Comparison of ENCODE assay signal across 19 cellular contexts in genomic region chr4:127829014-127829413, GRCh38. TPM values are rescaled to one million over a fixed set of nuclear protein-coding genes. Genes with fewer than 3 reads are reported as not detected.
DNase-seq lines count a peak whose midpoint lies in the region; ATAC-seq and TF ChIP-seq lines count a peak whose summit lies in the region.
"Had no signal": no experiment of that assay in that cellular context is flagged by ENCODE, and none has a peak within 500 bp of the region (broad histone marks: within the 10 kb centered on the region; RNA-seq: fewer than 3 reads in every experiment).

No MANE protein-coding gene starts in this region.

- no peaks in the 10 kb centered on the region for H3K27me3 ChIP-seq in ascending aorta
- H3K27me3 ChIP-seq in spleen (replicated peaks in 1 of 7), result no peaks in the 10 kb centered on the region
- no peaks in the 10 kb centered on the region for H3K27me3 ChIP-seq in left lung
- H3K27me3 ChIP-seq: neutrophil, Peyer's patch had no signal

- ATAC-seq in GM19043 (IDR thresholded peaks at IDR 0.05; ENCODE audit: low read depth, unreplicated experiment), result peak; percentile 81
- ATAC-seq in HG02571 (IDR thresholded peaks at IDR 0.05; ENCODE audit: unreplicated experiment), result peak; percentile 83
- peak; percentile 71 for ATAC-seq in HG03175 (IDR thresholded peaks at IDR 0.05; ENCODE audit: unreplicated experiment)
- no peak for ATAC-seq in left lung
- ATAC-seq: A549; effector memory CD8-positive, alpha-beta T cell had no signal

- no peak overlapping the region for H3K4me3 Mint-ChIP-seq in activated naive CD4-positive, alpha-beta T cell treated with anti-CD3 and anti-CD28 coated beads for 36 hours
- H3K4me3 Mint-ChIP-seq: effector memory CD8-positive, alpha-beta T cell had no signal

- intact Hi-C loops in ascending aorta (cut with DNase I), result no loop called here
- intact Hi-C loops in spleen (cut with DNase I; ENCODE audit: low total_unique reads), result no loop called here
- intact Hi-C loops in activated naive CD4-positive, alpha-beta T cell treated with anti-CD3 and anti-CD28 coated beads for 36 hours (cut with micrococcal nuclease), result no loop called here
- intact Hi-C loops in left lung (cut with DNase I), result no loop called here

- H3K9me3 ChIP-seq in ascending aorta, result no peaks in the 10 kb centered on the region
- no peaks in the 10 kb centered on the region for H3K9me3 ChIP-seq in spleen
- no peaks in the 10 kb centered on the region for H3K9me3 ChIP-seq in left lung
- H3K9me3 ChIP-seq: A549, left ventricle myocardium inferior, neutrophil, Peyer's patch had no signal

- TF ChIP-seq POLR2A in spleen (IDR thresholded peaks at IDR 0.05), result no peak

- no peaks in the 10 kb centered on the region for H3K4me1 Mint-ChIP-seq in activated naive CD4-positive, alpha-beta T cell treated with anti-CD3 and anti-CD28 coated beads for 36 hours (ENCODE audit: low read depth)

- POLR2A ChIA-PET in GM10248 (lab: Yijun Ruan, JAX), result no interaction called here

- H3K27ac Mint-ChIP-seq in activated naive CD4-positive, alpha-beta T cell treated with anti-CD3 and anti-CD28 coated beads for 36 hours, result no peak overlapping the region
- H3K27ac Mint-ChIP-seq: effector memory CD8-positive, alpha-beta T cell had no signal

- no peaks in the 10 kb centered on the region for H3K36me3 Mint-ChIP-seq in activated naive CD4-positive, alpha-beta T cell treated with anti-CD3 and anti-CD28 coated beads for 36 hours (ENCODE audit: low read depth)

- no peak overlapping the region for H3K4me3 ChIP-seq in ascending aorta
- H3K4me3 ChIP-seq in spleen, result no peak overlapping the region
- no peak overlapping the region for H3K4me3 ChIP-seq in left lung
- H3K4me3 ChIP-seq: A549, left ventricle myocardium inferior, Peyer's patch had no signal

- no peaks in the 10 kb centered on the region for H3K4me1 ChIP-seq in ascending aorta
- no peaks in the 10 kb centered on the region for H3K4me1 ChIP-seq in spleen
- no peaks in the 10 kb centered on the region for H3K4me1 ChIP-seq in left lung
- H3K4me1 ChIP-seq: A549, left ventricle myocardium inferior, Peyer's patch had no signal

- CTCF ChIA-PET in GM10248 (lab: Yijun Ruan, JAX), result interaction anchor here (1.1 to 1.5 kb wide), 4 partner anchors 8 to 137 kb away, joined by 3 to 5 read pairs (median 4); partner anchors contain the start of genes ABHD18 and MFSD8
- CTCF ChIA-PET in activated naive CD4-positive, alpha-beta T cell treated with anti-CD3 and anti-CD28 coated beads for 36 hours (lab: Charles Lee), result no interaction called here

- DNase-seq in GM10248 (ENCODE audit: extremely low spot score), result peak; percentile 41
- DNase-seq in ascending aorta (ENCODE audit: low spot score in 2 of 2), result no peak
- DNase-seq in spleen, result no peak
- no peak for DNase-seq in activated naive CD4-positive, alpha-beta T cell treated with anti-CD3 and anti-CD28 coated beads for 36 hours
- DNase-seq in left lung, result no peak
- DNase-seq: anterior cingulate cortex; DMS153; effector memory CD8-positive, alpha-beta T cell; IMR-90; left ventricle myocardium inferior; NCI-H2081; Peyer's patch; stimulated activated CD4-positive, alpha-beta T cell treated with anti-CD3 and anti-CD28 coated beads, Interleukin-15, amount 100 ng/mL, for 24 hours; stimulated activated naive CD4-positive, alpha-beta T cell had no signal

- no peaks in the 10 kb centered on the region for H3K9me3 Mint-ChIP-seq in activated naive CD4-positive, alpha-beta T cell treated with anti-CD3 and anti-CD28 coated beads for 36 hours
- H3K9me3 Mint-ChIP-seq: effector memory CD8-positive, alpha-beta T cell had no signal

- no peak for TF ChIP-seq CTCF in GM10248 (IDR thresholded peaks at IDR 0.05; ENCODE audit: control extremely low read depth, extremely low read depth, low read depth, missing control alignments)
- TF ChIP-seq CTCF in ascending aorta (IDR thresholded peaks at IDR 0.05), result no peak
- TF ChIP-seq CTCF in spleen (IDR thresholded peaks at IDR 0.05 in 8 of 11, conservative IDR thresholded peaks at IDR 0.05 in 3 of 11), result no peak
- no peak for TF ChIP-seq CTCF in left lung (IDR thresholded peaks at IDR 0.05)

- H3K27me3 Mint-ChIP-seq in activated naive CD4-positive, alpha-beta T cell treated with anti-CD3 and anti-CD28 coated beads for 36 hours (ENCODE audit: low read depth), result peaks cover 9% of the 10 kb centered on the region

- peaks cover 5 to 41% of the 10 kb centered on the region in 2 donors for H3K36me3 ChIP-seq in ascending aorta
- H3K36me3 ChIP-seq in spleen, result no peaks in the 10 kb centered on the region
- H3K36me3 ChIP-seq in left lung, result no peaks in the 10 kb centered on the region
- H3K36me3 ChIP-seq: neutrophil, Peyer's patch had no signal

- H3K27ac ChIP-seq in ascending aorta (no peak overlapping the region), spleen (no peak overlapping the region), left lung (no peak overlapping the region)
- H3K27ac ChIP-seq: A549, left ventricle myocardium inferior, neutrophil, Peyer's patch had no signal

RNA-seq across cellular contexts. Expression of gene HSPA4L, which starts 46.9 kb away (rescaled TPM):
- total RNA-seq in ascending aorta (5.5 TPM), spleen (1 to 10 TPM in 6 of 7 donors, under 1 TPM in 1; 0.83 to 4.1 (median 3.5) TPM), left lung (1 to 10 TPM; 6.1 to 8.3 TPM)
- polyA plus RNA-seq in spleen, result under 1 TPM; 0.13 to 0.51 (median 0.24) TPM
- total RNA-seq in activated naive CD4-positive, alpha-beta T cell treated with anti-CD3 and anti-CD28 coated beads for 36 hours, result 1 to 10 TPM; 2.6 to 2.8 TPM

RNA-seq across cellular contexts. Expression of gene PLK4, which starts 51.7 kb away (rescaled TPM):
- total RNA-seq in ascending aorta, result not detected
- 10 to 100 TPM in 1 of 7 donors, 1 to 10 TPM in 6; 2.3 to 10.4 (median 5.1) TPM for total RNA-seq in spleen
- polyA plus RNA-seq in spleen, result 1 to 10 TPM; 1.9 to 4.0 (median 2.8) TPM
- 10 to 100 TPM; 44.7 to 52.3 TPM for total RNA-seq in activated naive CD4-positive, alpha-beta T cell treated with anti-CD3 and anti-CD28 coated beads for 36 hours
- total RNA-seq in left lung, result 1 to 10 TPM; 4.7 to 5.8 TPM

Comparison
In these comparisons a context has a peak if more than half of its experiments do, and no peak if none do; other contexts are left out.
1. RNA of gene PLK4, which starts 51.7 kb away (total RNA-seq): 44.7 to 52.3 TPM in activated naive CD4-positive, alpha-beta T cell treated with anti-CD3 and anti-CD28 coated beads for 36 hours; 4.7 to 5.8 TPM in left lung, 2.3 to 10.4 TPM in spleen and not detected in ascending aorta (single experiment); every median in the first group is over 4 times any median in the second.